ENCODE assay signal across 12 cellular contexts in the genomic region with DNA sequence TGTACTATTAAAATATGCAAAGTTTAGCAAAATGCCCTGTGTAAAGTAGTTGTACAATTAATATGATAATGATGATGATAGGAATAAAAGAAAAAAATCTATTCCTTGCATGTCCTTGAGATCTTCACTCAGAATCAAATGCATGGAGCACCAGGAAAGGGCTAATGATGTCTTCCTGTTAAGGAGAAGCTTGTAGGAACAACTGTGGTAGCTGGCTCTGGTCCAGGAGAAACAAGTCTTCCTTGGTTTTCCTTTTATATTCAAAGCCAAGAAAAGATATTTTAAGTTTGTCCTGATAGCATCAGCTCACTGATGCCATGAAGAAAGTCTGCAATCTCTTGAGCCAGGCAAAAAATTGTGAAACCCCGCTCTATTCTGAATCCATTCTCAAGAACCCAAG.
"Had no signal": no experiment of that assay in that cellular context is flagged by ENCODE, and none has a peak within 500 bp of the region (broad histone marks: within the 10 kb centered on the region; RNA-seq: fewer than 3 reads in every experiment).

No MANE protein-coding gene starts in this region.

- H3K4me3 ChIP-seq: adrenal gland, esophagus squamous epithelium, hepatocyte, psoas muscle, sigmoid colon, thyroid gland had no signal

- FAIRE-seq: bronchial epithelial cell had no signal

- DNase-seq: activated naive CD4-positive, alpha-beta T cell treated with anti-CD3 and anti-CD28 coated beads, Interleukin-2, amount 10 ng/mL, durations not matched to agents 7 days and 5 days; esophagus squamous epithelium; midbrain; naive B cell; occipital lobe; psoas muscle; sigmoid colon; stimulated activated CD4-positive, alpha-beta T cell treated with anti-CD3 and anti-CD28 coated beads, Interleukin-4, amount 100 ng/mL, for 4 hours; thyroid gland had no signal

- ATAC-seq: psoas muscle had no signal
